ENCODE assay signal across 18 cellular contexts in the genomic region with DNA sequence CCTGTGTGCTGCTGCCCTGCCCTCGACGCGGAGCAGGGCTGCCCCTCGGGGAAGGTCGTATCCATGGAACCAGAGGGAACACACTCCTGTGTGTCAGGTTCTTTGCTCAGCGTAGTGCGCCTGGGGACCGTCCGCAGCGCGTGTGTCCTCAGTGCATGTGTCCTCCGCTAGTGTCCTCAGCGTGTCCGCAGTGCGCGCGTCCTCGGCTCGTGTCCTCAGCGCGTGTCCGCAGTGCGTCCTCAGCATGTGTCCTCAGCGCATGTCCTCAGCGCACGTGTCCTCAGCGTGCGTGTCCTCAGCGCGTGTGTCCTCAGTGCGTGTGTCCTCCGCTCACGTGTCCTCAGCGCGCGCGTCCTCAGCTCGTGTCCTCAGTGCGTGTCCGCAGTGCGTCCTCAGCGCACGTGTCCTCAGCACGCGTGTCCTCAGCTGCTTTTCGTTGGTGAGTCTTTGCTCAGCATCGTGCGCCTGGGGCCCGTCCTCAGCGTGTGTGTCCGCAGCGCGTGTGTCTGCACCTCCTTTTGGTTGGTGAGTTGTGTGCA. TPM values are rescaled to one million over a fixed set of nuclear protein-coding genes. Genes with fewer than 3 reads are reported as not detected.
DNase-seq lines count a peak whose midpoint lies in the region; ATAC-seq and TF ChIP-seq lines count a peak whose summit lies in the region.
"Had no signal": no experiment of that assay in that cellular context is flagged by ENCODE, and none has a peak within 500 bp of the region (broad histone marks: within the 10 kb centered on the region; RNA-seq: fewer than 3 reads in every experiment).

No MANE protein-coding gene starts in this region.

- H3K27me3 Mint-ChIP-seq in activated T-helper 17 cell treated with anti-CD3 and anti-CD28 coated beads, Interleukin-2, amount 50 U/mL, for 72 hours: no peaks in the 10 kb centered on the region

- DNase-seq in Right ventricle myocardium superior (peak; percentile 32), cardiac septum (ENCODE audit: low spot score) (no peak), lower lobe of right lung (peak; percentile 41), H7 (no peak), SIG-M5 (lab: John Stamatoyannopoulos, UW) (no peak), GDM1 (lab: John Stamatoyannopoulos, UW) (no peak), NCI-H187 treated with DMSO at 0.1 percent for 48 hours (lab: John Stamatoyannopoulos, UW) (no peak)
- DNase-seq: 8988T, C1 segment of cervical spinal cord, EL, GM23248, Karpas-422, MM.1S, NCI-H1105 treated with DMSO at 0.1 percent for 48 hours, NCI-H187, NCI-H446, PC-3 had no signal

- TF ChIP-seq CTCF in lower lobe of right lung (IDR thresholded peaks at IDR 0.05): no peak

- no peaks in the 10 kb centered on the region for H3K27me3 ChIP-seq in lower lobe of right lung (ENCODE audit: low read depth)
- H3K27me3 ChIP-seq in H7 (ENCODE audit: control insufficient read depth, insufficient read depth, low read length): no peaks in the 10 kb centered on the region

- H3K27ac ChIP-seq in lower lobe of right lung: no peak overlapping the region
- H3K27ac ChIP-seq: GM23248 had no signal

- intact Hi-C loops in Right ventricle myocardium superior (cut with DNase I) (no loop called here), cardiac septum (cut with DNase I) (no loop called here), lower lobe of right lung (cut with DNase I) (no loop called here)

- no peaks in the 10 kb centered on the region for H3K9me3 ChIP-seq in lower lobe of right lung

- peaks cover 4% of the 10 kb centered on the region for H3K4me1 Mint-ChIP-seq in activated T-helper 17 cell treated with anti-CD3 and anti-CD28 coated beads, Interleukin-2, amount 50 U/mL, for 72 hours

- H3K27ac Mint-ChIP-seq in activated T-helper 17 cell treated with anti-CD3 and anti-CD28 coated beads, Interleukin-2, amount 50 U/mL, for 72 hours: no peak overlapping the region

- H3K9me3 Mint-ChIP-seq in activated T-helper 17 cell treated with anti-CD3 and anti-CD28 coated beads, Interleukin-2, amount 50 U/mL, for 72 hours: no peaks in the 10 kb centered on the region

- H3K36me3 Mint-ChIP-seq in activated T-helper 17 cell treated with anti-CD3 and anti-CD28 coated beads, Interleukin-2, amount 50 U/mL, for 72 hours (ENCODE audit: low read depth): peaks cover 42% of the 10 kb centered on the region

- ATAC-seq in Right ventricle myocardium superior (ENCODE audit: poor library complexity) (peak; percentile 20), lower lobe of right lung (peak in 1 of 2 donors; percentile 50)
- peak; percentile 21 for ATAC-seq in activated T-helper 17 cell treated with anti-CD3 and anti-CD28 coated beads, Interleukin-2, amount 50 U/mL, for 72 hours (replicated peaks)
- ATAC-seq: PC-3 had no signal

- H3K4me3 Mint-ChIP-seq in activated T-helper 17 cell treated with anti-CD3 and anti-CD28 coated beads, Interleukin-2, amount 50 U/mL, for 72 hours: no peak overlapping the region

- H3K36me3 ChIP-seq in lower lobe of right lung (peaks cover 34% of the 10 kb centered on the region), H7 (replicated peaks; ENCODE audit: control insufficient read depth, insufficient read depth, low read length) (peaks cover 3% of the 10 kb centered on the region)

- no peak overlapping the region for H3K4me3 ChIP-seq in lower lobe of right lung
- H3K4me3 ChIP-seq in H7 (ENCODE audit: insufficient read depth, low read depth, low read length): no peak overlapping the region
- H3K4me3 ChIP-seq: GM23248 had no signal

- H3K4me1 ChIP-seq in lower lobe of right lung: peaks cover 6% of the 10 kb centered on the region

RNA-seq across cellular contexts. Expression of a gene that starts 59.2 kb away (rescaled TPM):
- total RNA-seq in Right ventricle myocardium superior: 0.13 TPM
- total RNA-seq in cardiac septum: not detected
- total RNA-seq in activated T-helper 17 cell treated with anti-CD3 and anti-CD28 coated beads, Interleukin-2, amount 50 U/mL, for 72 hours: not detected
- 4.7 TPM for total RNA-seq in lower lobe of right lung
- not detected in 2 replicates for total RNA-seq in H7 (2014; rRNA removed; shearing (Covaris generic))
- total RNA-seq: GM23248, PC-3 had no signal

Comparison
In these comparisons a context has a peak if more than half of its experiments do, and no peak if none do; other contexts are left out.
1. DNase-seq: peak in Right ventricle myocardium superior (single experiment) and lower lobe of right lung (single experiment); none in cardiac septum (single experiment), H7 (single experiment), SIG-M5 (single experiment), GDM1 (single experiment) and NCI-H187 treated with DMSO at 0.1 percent for 48 hours (single experiment).